In the genomic region with DNA sequence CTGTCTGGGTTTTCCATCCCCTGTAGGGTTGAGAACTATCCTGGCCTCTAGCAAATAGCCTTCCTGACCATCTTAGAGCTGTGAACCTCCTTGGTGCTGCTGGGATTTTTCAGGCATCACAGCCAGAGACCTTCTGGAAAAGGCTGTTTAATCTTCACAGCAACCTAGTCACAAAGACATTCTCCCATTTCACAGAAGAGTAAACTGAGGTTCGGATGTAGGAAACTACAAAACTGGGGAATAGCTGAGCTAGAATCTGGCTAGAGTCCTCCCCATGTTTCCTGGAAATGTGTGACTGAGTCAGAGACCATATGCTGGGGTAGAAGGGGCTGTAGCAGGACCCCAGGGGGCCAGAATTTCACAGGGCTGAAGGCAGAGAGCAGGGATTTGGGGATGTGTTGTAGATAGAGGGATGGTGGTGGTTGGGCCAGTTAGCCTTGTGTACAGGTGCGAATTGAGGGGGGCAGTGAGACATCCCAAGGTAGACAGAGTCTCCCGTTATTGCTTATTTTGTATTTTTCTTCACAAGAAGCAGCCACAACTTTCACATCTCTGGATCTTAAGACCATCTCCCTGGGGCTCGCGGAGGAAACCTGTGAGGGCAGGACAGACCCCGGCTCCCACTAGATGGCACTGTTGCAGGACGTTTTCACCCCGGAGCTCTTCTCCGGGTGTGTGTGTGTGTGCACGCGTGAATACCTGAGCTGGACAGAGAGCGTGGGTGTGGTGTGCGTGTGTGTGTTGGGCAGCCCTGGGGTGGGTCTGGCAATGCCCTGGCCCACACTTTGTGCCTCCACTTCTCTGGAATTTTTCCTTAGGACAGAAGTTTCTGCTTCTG, we compare ENCODE assay signal across 2 cellular contexts.
TF ChIP-seq lines count a peak whose summit lies in the region.

No MANE protein-coding gene starts in this region.

TF ChIP-seq in HEK293T, 16 proteins besides CTCF, POLR2A, EP300 and RAD21 (continued from another document):
- TF ChIP-seq CTBP1 (IDR thresholded peaks at IDR 0.05; ENCODE audit: borderline replicate concordance) = no peak
- no peak for TF ChIP-seq SUZ12 (IDR thresholded peaks at IDR 0.05)
- no peak for TF ChIP-seq ELF4 (IDR thresholded peaks at IDR 0.05)

TF ChIP-seq in HepG2, 621 proteins besides CTCF, POLR2A, EP300 and RAD21 (continued from another document):
- TF ChIP-seq KIAA2018 (CRISPR knock-in tag; IDR thresholded peaks at IDR 0.05; ENCODE audit: borderline replicate concordance) = no peak
- TF ChIP-seq, protein P1, sequence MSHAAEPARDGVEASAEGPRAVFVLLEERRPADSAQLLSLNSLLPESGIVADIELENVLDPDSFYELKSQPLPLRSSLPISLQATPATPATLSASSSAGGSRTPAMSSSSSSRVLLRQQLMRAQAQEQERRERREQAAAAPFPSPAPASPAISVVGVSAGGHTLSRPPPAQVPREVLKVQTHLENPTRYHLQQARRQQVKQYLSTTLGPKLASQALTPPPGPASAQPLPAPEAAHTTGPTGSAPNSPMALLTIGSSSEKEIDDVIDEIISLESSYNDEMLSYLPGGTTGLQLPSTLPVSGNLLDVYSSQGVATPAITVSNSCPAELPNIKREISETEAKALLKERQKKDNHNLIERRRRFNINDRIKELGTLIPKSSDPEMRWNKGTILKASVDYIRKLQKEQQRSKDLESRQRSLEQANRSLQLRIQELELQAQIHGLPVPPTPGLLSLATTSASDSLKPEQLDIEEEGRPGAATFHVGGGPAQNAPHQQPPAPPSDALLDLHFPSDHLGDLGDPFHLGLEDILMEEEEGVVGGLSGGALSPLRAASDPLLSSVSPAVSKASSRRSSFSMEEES (CRISPR knock-in tag; IDR thresholded peaks at IDR 0.05) = no peak
- peak; percentile 72 for TF ChIP-seq SMC3 (IDR thresholded peaks at IDR 0.05; ENCODE audit: low read length)
- TF ChIP-seq GABPB1 (CRISPR knock-in tag; IDR thresholded peaks at IDR 0.05) = 0 out of 2 replicates have a peak, but pooled peaks have one; percentile 18
